1 cellular context compared by ENCODE assay signal in genomic region chr14:20454645-20455354, GRCh38.
TF ChIP-seq lines count a peak whose summit lies in the region.

Gene APEX1, plus strand, starts transcription at chr14:20455226. Its CDS starts 420 bp downstream, at chr14:20455646.
Gene OSGEP, minus strand, starts transcription at chr14:20454812. Its CDS starts 129 bp downstream, at chr14:20454683.

TF ChIP-seq in SK-N-SH, 30 proteins besides CTCF, POLR2A, EP300 and RAD21 (continued from another document):
- TF ChIP-seq USF2 (IDR thresholded peaks at IDR 0.05; ENCODE audit: borderline replicate concordance, low read depth, low read length) (peak; percentile 99), ZBTB33 (IDR thresholded peaks at IDR 0.05; ENCODE audit: borderline replicate concordance, low read depth) (peak; percentile 92), YY1 (IDR thresholded peaks at IDR 0.05; ENCODE audit: low read depth) (peak; percentile 60; the same call in 1 of the 2 replicates), POLR2AphosphoS5 (IDR thresholded peaks at IDR 0.05; ENCODE audit: low read depth, low read length) (peak; percentile 76), MXI1 (IDR thresholded peaks at IDR 0.05; ENCODE audit: low read depth, low read length) (peak; percentile 97), NRF1 (IDR thresholded peaks at IDR 0.05; ENCODE audit: low read depth, low read length) (0 out of 2 replicates have a peak, but pooled peaks have one; percentile 5), CHD2 (IDR thresholded peaks at IDR 0.05; ENCODE audit: low read length, partially characterized antibody) (peak; percentile 85)
- TF ChIP-seq, protein P1, sequence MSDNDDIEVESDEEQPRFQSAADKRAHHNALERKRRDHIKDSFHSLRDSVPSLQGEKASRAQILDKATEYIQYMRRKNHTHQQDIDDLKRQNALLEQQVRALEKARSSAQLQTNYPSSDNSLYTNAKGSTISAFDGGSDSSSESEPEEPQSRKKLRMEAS (IDR thresholded peaks at IDR 0.05; ENCODE audit: low read depth): peak; percentile 99
